In the genomic region with DNA sequence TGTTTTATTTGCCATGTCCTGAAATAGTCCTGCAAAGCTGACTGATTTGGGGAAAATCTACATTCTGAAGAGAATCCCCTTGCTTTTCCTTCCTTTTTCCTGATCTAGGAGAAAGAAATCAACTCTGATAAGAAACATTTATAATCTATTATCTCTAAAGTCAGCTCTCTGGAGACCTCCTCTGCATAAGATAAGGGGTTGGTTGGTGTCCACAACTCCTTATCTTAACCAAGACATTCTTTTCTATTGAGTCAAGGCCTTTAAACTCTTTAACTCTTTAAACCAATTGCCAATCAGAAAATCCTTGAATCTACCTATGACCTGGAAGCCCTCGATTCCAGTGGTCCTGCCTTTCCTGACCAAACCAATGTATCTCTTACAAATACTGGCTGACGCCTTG, we compare ENCODE assay signal across 4 cellular contexts.
"Had no signal": no experiment of that assay in that cellular context is flagged by ENCODE, and none has a peak within 500 bp of the region (broad histone marks: within the 10 kb centered on the region; RNA-seq: fewer than 3 reads in every experiment).

No MANE protein-coding gene starts in this region.

- H3K27me3 ChIP-seq: body of pancreas, ovary, testis had no signal

- H3K9me3 ChIP-seq: body of pancreas, ovary, testis had no signal

- H3K27ac ChIP-seq: body of pancreas, ovary, testis, WERI-Rb-1 had no signal

- H3K4me1 ChIP-seq: body of pancreas, testis had no signal

- H3K36me3 ChIP-seq: ovary, WERI-Rb-1 had no signal

- H3K4me3 ChIP-seq: body of pancreas, ovary, testis had no signal
